1 cellular context compared by ENCODE assay signal in genomic region chr10:58322072-58322834, GRCh38.
A peak's percentile ranks its signal among the peaks of the same experiment; 100 is the strongest.
TF ChIP-seq lines count a peak whose summit lies in the region.

No MANE protein-coding gene starts in this region.

TF ChIP-seq in HepG2, 621 proteins besides CTCF, POLR2A, EP300 and RAD21 (continued from another document):
- TF ChIP-seq ZBTB10 (CRISPR knock-in tag; IDR thresholded peaks at IDR 0.05; ENCODE audit: borderline replicate concordance): no peak
- TF ChIP-seq JARID2 (CRISPR knock-in tag; IDR thresholded peaks at IDR 0.05; ENCODE audit: insufficient replicate concordance): no peak
- TF ChIP-seq NCOA2 (CRISPR knock-in tag; IDR thresholded peaks at IDR 0.05): peak; percentile 53; the same call in 1 of the 2 replicates
- no peak for TF ChIP-seq SSRP1 (CRISPR knock-in tag; IDR thresholded peaks at IDR 0.05)
- TF ChIP-seq HDAC2 (CRISPR knock-in tag; IDR thresholded peaks at IDR 0.05): 0 out of 2 replicates have a peak, but pooled peaks have one; percentile 27
